ENCODE assay signal across 8 cellular contexts in genomic region chr12:27525373-27525772, GRCh38. TPM values are rescaled to one million over a fixed set of nuclear protein-coding genes. Genes with fewer than 3 reads are reported as not detected.
DNase-seq lines count a peak whose midpoint lies in the region; ATAC-seq, FAIRE-seq and TF ChIP-seq lines count a peak whose summit lies in the region.

No MANE protein-coding gene starts in this region.

- intact Hi-C loops in A673 (cut with micrococcal nuclease; ENCODE audit: unreplicated experiment) = no loop called here

- CTCF ChIA-PET in A673 (lab: Charles Lee) = no interaction called here

- H3K27me3 ChIP-seq in A673 (replicated peaks; ENCODE audit: insufficient read depth, low read depth, low read length, poor library complexity) (no peaks in the 10 kb centered on the region), brain microvascular endothelial cell (replicated peaks) (no peaks in the 10 kb centered on the region)

- in situ Hi-C loops in brain microvascular endothelial cell (cut with HindIII; ENCODE audit: low pct_ligation_motif_present, low sequenced_read_pairs) = no loop called here

- no peaks in the 10 kb centered on the region for H3K9me3 ChIP-seq in A673 (ENCODE audit: low read depth, low read length, poor library complexity, severe bottlenecking)

- no peak for ATAC-seq in HG03378 (IDR thresholded peaks at IDR 0.05; ENCODE audit: unreplicated experiment)

- H3K4me1 ChIP-seq in A673 (ENCODE audit: insufficient read depth, low read length, poor library complexity, severe bottlenecking) = peaks cover 37% of the 10 kb centered on the region

- H3K4me3 ChIP-seq in A673 (ENCODE audit: low read depth, low read length, poor library complexity, severe bottlenecking) = peak overlapping the region; percentile 69
- H3K4me3 ChIP-seq in brain microvascular endothelial cell (ENCODE audit: low read depth, low read length) = peak overlapping the region; percentile 92

- BruUV-seq in A673 (replicated peaks; lab: Mats Ljungman, UMichigan) = no TSS peak

- POLR2A ChIA-PET in A673 (lab: Charles Lee; ENCODE audit: low non-redundant PET) = no interaction called here

- H3K36me3 ChIP-seq in A673 (ENCODE audit: insufficient read depth, low read length, poor library complexity, severe bottlenecking) (no peaks in the 10 kb centered on the region), brain microvascular endothelial cell (replicated peaks) (peaks cover 4% of the 10 kb centered on the region)

- TF ChIP-seq CTCF in A673 (conservative IDR thresholded peaks at IDR 0.05; ENCODE audit: low read depth, low read length) (no peak), brain microvascular endothelial cell (IDR thresholded peaks at IDR 0.05; ENCODE audit: low read depth, low read length, missing control alignments) (no peak)

- DNase-seq in A673 (ENCODE audit: low spot score) = no peak
- DNase-seq in HT-29 (ENCODE audit: low spot score) = peak; percentile 45
- peak; percentile 57 for DNase-seq in brain microvascular endothelial cell
- peak; percentile 53 to 98 for DNase-seq in lung microvascular endothelial cell (ENCODE audit: low read depth in 2 of 2)
- peak; percentile 45 for DNase-seq in urothelium cell line (ENCODE audit: low spot score)
- no peak for DNase-seq in stimulated activated CD4-positive, alpha-beta T cell treated with anti-CD3 and anti-CD28 coated beads, Interleukin-4, amount 100 ng/mL, for 4 hours
- no peak for DNase-seq in NCI-H1092 (lab: John Stamatoyannopoulos, UW)

- no peak for FAIRE-seq in urothelium cell line (lab: Jason Lieb, UNC)

- H3K27ac ChIP-seq in A673 (ENCODE audit: low read depth, low read length, poor library complexity, severe bottlenecking) = peak overlapping the region; percentile 25
- H3K27ac ChIP-seq in brain microvascular endothelial cell = peak overlapping the region; percentile 96

RNA-seq across cellular contexts. Expression of gene PPFIBP1, which starts 1.4 kb away (rescaled TPM):
- total RNA-seq in A673 (2021) = 41.2 and 49.1 TPM in 2 replicates
- 17.6 and 18.4 TPM in 2 replicates for total RNA-seq in HT-29 (2014; rRNA removed; shearing (Covaris generic))
- 301 and 612 TPM in 2 replicates for total RNA-seq in lung microvascular endothelial cell

Comparison
In these comparisons a context has a peak if more than half of its experiments do, and no peak if none do; other contexts are left out.
1. DNase-seq: peak in HT-29 (single experiment), brain microvascular endothelial cell (single experiment), lung microvascular endothelial cell (2 of 2) and urothelium cell line (single experiment); none in A673 (single experiment), stimulated activated CD4-positive, alpha-beta T cell treated with anti-CD3 and anti-CD28 coated beads, Interleukin-4, amount 100 ng/mL, for 4 hours (0 of 2) and NCI-H1092 (single experiment).